12 cellular contexts compared by ENCODE assay signal in the genomic region with DNA sequence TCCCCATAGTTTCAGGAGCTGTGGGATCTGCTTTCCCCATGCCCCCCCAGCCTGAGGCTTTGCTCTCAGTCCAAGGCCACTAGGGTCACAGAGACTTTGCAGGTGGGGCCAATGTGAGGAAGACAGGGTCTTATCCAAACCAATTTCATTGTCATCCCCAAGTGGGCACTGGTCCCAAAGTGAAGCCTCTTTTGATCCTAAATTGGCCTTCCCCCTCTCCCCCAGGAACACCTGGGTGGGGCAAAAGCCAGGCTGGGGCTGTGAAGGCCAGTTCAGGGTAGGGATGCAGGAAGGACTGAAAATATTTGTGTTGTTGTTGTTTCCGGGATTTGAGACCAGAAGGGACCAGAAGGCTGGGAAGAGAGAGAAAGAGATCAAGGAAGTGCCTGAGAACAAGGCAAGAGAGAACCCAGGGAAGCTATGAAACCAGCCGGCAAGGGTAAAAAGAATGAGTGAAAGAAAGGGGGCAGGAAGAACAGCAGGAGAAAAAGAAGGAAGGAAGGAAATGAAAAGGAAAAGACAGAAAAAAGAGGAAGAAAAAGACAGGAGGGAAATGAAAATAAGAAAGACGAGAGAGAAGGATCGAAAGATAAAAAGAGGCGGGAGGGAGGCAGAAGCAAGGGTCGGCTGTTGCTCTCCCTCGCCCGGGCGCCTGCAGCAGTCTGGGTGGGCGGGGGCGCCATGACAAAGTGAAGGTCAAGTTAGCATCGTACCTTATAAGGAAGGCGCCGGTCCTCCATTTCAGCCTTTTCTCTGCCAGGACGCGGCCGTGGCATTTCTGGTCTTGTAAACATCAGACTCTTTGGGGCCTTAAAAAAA. TPM values are rescaled to one million over a fixed set of nuclear protein-coding genes. Genes with fewer than 3 reads are reported as not detected.
DNase-seq lines count a peak whose midpoint lies in the region; ATAC-seq and TF ChIP-seq lines count a peak whose summit lies in the region.
"Had no signal": no experiment of that assay in that cellular context is flagged by ENCODE, and none has a peak within 500 bp of the region (broad histone marks: within the 10 kb centered on the region; RNA-seq: fewer than 3 reads in every experiment).

No MANE protein-coding gene starts in this region.

- peak overlapping the region in 1 of 3 experiments; percentile 68 for H3K27ac Mint-ChIP-seq in nephron

- H3K4me1 ChIP-seq in ES-I3 (ENCODE audit: insufficient read depth, low read length) (no peaks in the 10 kb centered on the region), adipocyte (ENCODE audit: control insufficient read depth, insufficient read depth, low read length) (no peaks in the 10 kb centered on the region), suprapubic skin (peaks cover 9% of the 10 kb centered on the region)

- peaks cover 100% of the 10 kb centered on the region for H3K27me3 Mint-ChIP-seq in nephron (ENCODE audit: low read depth)

- peak overlapping the region; percentile 14 to 77 (median 73) for H3K4me3 Mint-ChIP-seq in nephron

- 43% methylated on average over 17 of the region's 17 CpGs for WGBS in suprapubic skin

- DNase-seq in AG04449 (ENCODE audit: low read depth, low spot score): no peak
- DNase-seq in adipocyte (ENCODE audit: low read depth): no peak
- DNase-seq in suprapubic skin (ENCODE audit: low spot score in 2 of 2): no peak
- DNase-seq in epidermal melanocyte (ENCODE audit: insufficient read length, low spot score): no peak
- DNase-seq: caudate nucleus, Karpas-422, left colon had no signal

- H3K9me3 Mint-ChIP-seq in nephron: no peaks in the 10 kb centered on the region

- TF ChIP-seq POLR2A in suprapubic skin (IDR thresholded peaks at IDR 0.05): no peak

- H3K9ac ChIP-seq in ES-I3 (ENCODE audit: low read depth, low read length) (peak overlapping the region; percentile 26; the same call in 1 of the 2 replicates), adipocyte (ENCODE audit: low read length) (peak overlapping the region; percentile 61)

- H3K27me3 ChIP-seq in adipocyte (replicated peaks; ENCODE audit: control insufficient read depth, insufficient read depth, low read length) (peaks cover 93% of the 10 kb centered on the region), suprapubic skin (peaks cover 85% of the 10 kb centered on the region)

- H3K27ac ChIP-seq in suprapubic skin: no peak overlapping the region

- POLR2A ChIA-PET in AG04449 (lab: Yijun Ruan, JAX): interaction anchor here (0.8 kb wide), 1 partner anchor 9 kb away, joined by 3 read pairs; no protein-coding TSS in a partner anchor

- H3K4me3 ChIP-seq in AG04449 (ENCODE audit: low read depth, low read length) (peak overlapping the region; percentile 73), adipocyte (ENCODE audit: low read length) (peak overlapping the region; percentile 32), suprapubic skin (no peak overlapping the region)

- no peaks in the 10 kb centered on the region for H3K36me3 ChIP-seq in ES-I3 (ENCODE audit: insufficient read depth, low read length)
- H3K36me3 ChIP-seq in adipocyte (ENCODE audit: control insufficient read depth, insufficient read depth, low read length, severe bottlenecking): no peaks in the 10 kb centered on the region
- H3K36me3 ChIP-seq in suprapubic skin: no peaks in the 10 kb centered on the region

- TF ChIP-seq EP300 in suprapubic skin (IDR thresholded peaks at IDR 0.05): no peak

- CTCF ChIA-PET in AG04449 (lab: Yijun Ruan, JAX): interaction anchor here (0.9 to 3.8 kb wide), 5 partner anchors 21 to 267 kb away, joined by 3 to 13 read pairs (median 3); no protein-coding TSS in a partner anchor

- peaks cover 25% of the 10 kb centered on the region for H3K4me1 Mint-ChIP-seq in nephron

- H3K9me3 ChIP-seq in ES-I3 (ENCODE audit: control insufficient read depth, insufficient read depth, low read length) (no peaks in the 10 kb centered on the region), adipocyte (ENCODE audit: control insufficient read depth, low read length) (no peaks in the 10 kb centered on the region), suprapubic skin (no peaks in the 10 kb centered on the region)

- TF ChIP-seq CTCF in AG04449 (IDR thresholded peaks at IDR 0.05; ENCODE audit: insufficient read depth, low read length, missing control alignments): no peak
- no peak for TF ChIP-seq CTCF in nephron (IDR thresholded peaks at IDR 0.05; ENCODE audit: unreplicated experiment in 3 of 3)
- TF ChIP-seq CTCF in suprapubic skin (IDR thresholded peaks at IDR 0.05): no peak

- no peak for ATAC-seq in HG02885 (IDR thresholded peaks at IDR 0.05; ENCODE audit: poor library complexity, unreplicated experiment)
- no peak for ATAC-seq in GM21529 (IDR thresholded peaks at IDR 0.05; ENCODE audit: unreplicated experiment)
- ATAC-seq: left colon had no signal

- H3K36me3 Mint-ChIP-seq in nephron (ENCODE audit: low read depth): no peaks in the 10 kb centered on the region

RNA-seq across cellular contexts. Expression of gene HOXC11, which starts 7.5 kb away (rescaled TPM):
- total RNA-seq in suprapubic skin: 1 to 10 TPM; 3.1 to 3.7 (median 3.5) TPM
- total RNA-seq: left colon, pulmonary artery endothelial cell had no signal

RNA-seq across cellular contexts. Expression of gene HOTAIR, which starts 9.3 kb away (rescaled TPM):
- 10 to 100 TPM in 2 of 4 donors, 1 to 10 TPM in 2; 1.4 to 15.7 (median 10.7) TPM for total RNA-seq in suprapubic skin
- total RNA-seq: left colon, pulmonary artery endothelial cell had no signal

RNA-seq across cellular contexts. Expression of gene HOXC12, which starts 10.8 kb away (rescaled TPM):
- total RNA-seq in suprapubic skin: 1 to 10 TPM; 3.7 to 6.8 (median 4.7) TPM
- total RNA-seq: left colon, pulmonary artery endothelial cell had no signal

RNA-seq across cellular contexts. Expression of gene HOXC10, which starts 19.5 kb away (rescaled TPM):
- 10 to 100 TPM in 3 of 4 donors, 1 to 10 TPM in 1; 8.8 to 24.7 (median 13.3) TPM for total RNA-seq in suprapubic skin
- total RNA-seq: left colon, pulmonary artery endothelial cell had no signal

RNA-seq across cellular contexts. Expression of gene HOXC13, which starts 26.8 kb away (rescaled TPM):
- 10 to 100 TPM in 2 of 4 donors, 1 to 10 TPM in 2; 5.3 to 16.7 (median 10.2) TPM for total RNA-seq in suprapubic skin
- total RNA-seq: left colon, pulmonary artery endothelial cell had no signal
